In genomic region chr4:120927758-120928409, GRCh38 we compare ENCODE assay signal across 26 cellular contexts. TPM values are rescaled to one million over a fixed set of nuclear protein-coding genes. Genes with fewer than 3 reads are reported as not detected.
"Had no signal": no experiment of that assay in that cellular context is flagged by ENCODE, and none has a peak within 500 bp of the region (broad histone marks: within the 10 kb centered on the region; RNA-seq: fewer than 3 reads in every experiment).

No MANE protein-coding gene starts in this region.

- H3K27me3 ChIP-seq: breast epithelium, gastrocnemius medialis, testis, transverse colon had no signal

- H3K27ac ChIP-seq: breast epithelium, gastrocnemius medialis, left lung, lower lobe of right lung, testis, transverse colon had no signal

- ATAC-seq: activated CD4-positive, alpha-beta T cell treated with anti-CD3 and anti-CD28 coated beads for 36 hours; esophagus mucosa; gastrocnemius medialis; left lung; lower lobe of right lung; right cardiac atrium; T-cell had no signal

- H3K9me3 Mint-ChIP-seq: activated T-cell treated with anti-CD3 and anti-CD28 coated beads, Interleukin-2, amount 50 U/mL, for 24 hours; nephron; T-cell had no signal

- H3K36me3 ChIP-seq: breast epithelium, gastrocnemius medialis, left lung, lower lobe of right lung, transverse colon had no signal

- DNase-seq: activated CD4-positive, alpha-beta T cell treated with anti-CD3 and anti-CD28 coated beads for 36 hours; activated CD4-positive, CD25-positive, alpha-beta regulatory T cell; activated CD8-positive, alpha-beta memory T cell treated with anti-CD3 and anti-CD28 coated beads for 24 hours; activated CD8-positive, alpha-beta memory T cell treated with anti-CD3 and anti-CD28 coated beads, Interleukin-2, amount 50 U/mL, for 4 hours; activated naive CD4-positive, alpha-beta T cell treated with Interleukin-2 at 50 U/mL for 16 hours; activated T-cell treated with anti-CD3 and anti-CD28 coated beads, Interleukin-2, amount 50 U/mL, for 24 hours; amygdala; central memory CD4-positive, alpha-beta T cell; gastrocnemius medialis; glutamatergic neuron; left lung; lower lobe of right lung; mesenchymal stem cell; posterior cingulate gyrus; right cardiac atrium; stimulated activated CD4-positive, alpha-beta T cell treated with anti-CD3 and anti-CD28 coated beads, Interleukin-15, amount 100 ng/mL, for 24 hours; stimulated activated CD4-positive, alpha-beta T cell treated with anti-CD3 and anti-CD28 coated beads, Interleukin-2, amount 100 ng/mL, for 24 hours; stimulated activated naive CD4-positive, alpha-beta T cell; T-cell; testis; transverse colon had no signal

- H3K4me3 ChIP-seq: breast epithelium, gastrocnemius medialis, left lung, lower lobe of right lung, testis, transverse colon had no signal

- H3K27me3 Mint-ChIP-seq: activated naive CD8-positive, alpha-beta T cell had no signal

- H3K27ac Mint-ChIP-seq: activated CD4-positive, alpha-beta T cell treated with anti-CD3 and anti-CD28 coated beads for 36 hours; activated naive CD8-positive, alpha-beta T cell; activated T-cell treated with anti-CD3 and anti-CD28 coated beads, Interleukin-2, amount 50 U/mL, for 24 hours; nephron; T-cell had no signal

- H3K4me1 ChIP-seq: breast epithelium, gastrocnemius medialis had no signal

- H3K4me3 Mint-ChIP-seq: activated CD4-positive, alpha-beta T cell treated with anti-CD3 and anti-CD28 coated beads for 36 hours; activated naive CD8-positive, alpha-beta T cell; activated T-cell treated with anti-CD3 and anti-CD28 coated beads, Interleukin-2, amount 50 U/mL, for 24 hours; nephron; T-cell had no signal

- H3K36me3 Mint-ChIP-seq: T-cell had no signal

- H3K9me3 ChIP-seq: breast epithelium, gastrocnemius medialis, left lung, lower lobe of right lung, testis, transverse colon had no signal

RNA-seq across cellular contexts. Expression of gene PRDM5, which starts 5.4 kb away (rescaled TPM):
- total RNA-seq: T-helper 2 cell treated with Interferon-gamma antibody and Interleukin-4, amounts not matched to agents 100 ng/mL and 5 ng/mL, for 36 hours had no signal
